8 cellular contexts compared by ENCODE assay signal in the genomic region with DNA sequence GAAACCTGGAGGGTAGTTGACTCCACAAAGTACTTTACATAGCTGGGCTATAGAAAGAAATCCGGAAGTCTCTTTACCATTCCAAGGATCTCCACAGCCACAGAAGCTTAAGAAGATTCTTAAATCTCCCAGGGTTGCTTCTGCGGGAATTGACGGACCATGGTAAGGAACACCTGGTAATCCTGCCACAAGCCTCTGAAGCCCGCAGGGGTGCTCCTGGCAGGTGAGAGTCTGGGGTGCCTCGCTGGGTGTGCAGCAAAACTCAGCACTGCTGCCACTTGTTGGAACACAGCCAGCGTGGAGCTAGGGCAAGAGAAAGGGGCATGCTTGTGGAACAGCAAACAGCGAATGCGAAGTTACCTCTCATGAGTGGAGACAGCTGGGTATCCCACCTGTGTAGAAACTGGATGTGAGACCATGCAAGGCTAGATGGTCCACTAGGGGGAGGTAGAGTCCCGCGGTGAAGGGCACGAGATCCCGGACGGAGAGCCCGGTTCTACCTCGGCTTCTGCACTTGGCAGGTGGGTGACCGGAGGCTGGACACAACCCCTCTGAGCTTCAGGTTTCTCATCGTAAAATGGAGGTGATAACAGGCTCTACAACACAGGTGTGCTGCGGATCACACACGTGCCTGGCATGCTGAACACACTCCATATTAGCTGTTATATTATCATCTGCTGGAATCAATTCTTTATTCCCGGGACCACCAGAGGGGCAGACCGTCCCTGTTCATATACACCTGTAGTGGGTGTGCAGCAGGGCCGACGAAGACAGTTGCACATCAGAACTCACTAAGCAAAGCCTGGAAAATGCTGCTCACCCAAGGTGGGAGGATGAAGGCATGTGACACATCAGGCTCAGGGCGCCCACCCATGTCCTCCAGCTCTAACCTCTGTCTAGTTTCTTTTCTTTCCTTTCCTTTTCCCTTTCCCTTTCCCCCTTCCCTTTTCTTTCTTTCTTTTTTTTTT. TPM values are rescaled to one million over a fixed set of nuclear protein-coding genes. Genes with fewer than 3 reads are reported as not detected.
DNase-seq lines count a peak whose midpoint lies in the region; ATAC-seq and TF ChIP-seq lines count a peak whose summit lies in the region.

No MANE protein-coding gene starts in this region.

- H3K27me3 ChIP-seq in prostate gland (replicated peaks; ENCODE audit: insufficient read depth), result no peaks in the 10 kb centered on the region
- H3K27me3 ChIP-seq in uterus, result no peaks in the 10 kb centered on the region

- peaks cover 9% of the 10 kb centered on the region for H3K9me3 Mint-ChIP-seq in activated naive CD4-positive, alpha-beta T cell treated with anti-CD3 and anti-CD28 coated beads, Interleukin-2, amount 10 ng/mL, durations not matched to agents 7 days and 5 days

- ATAC-seq in GM21825 (IDR thresholded peaks at IDR 0.05; ENCODE audit: unreplicated experiment) (peak; percentile 79), Right ventricle myocardium inferior (peak; percentile 78)

- no peak overlapping the region for H3K4me3 Mint-ChIP-seq in activated naive CD4-positive, alpha-beta T cell treated with anti-CD3 and anti-CD28 coated beads, Interleukin-2, amount 10 ng/mL, durations not matched to agents 7 days and 5 days

- H3K4me1 Mint-ChIP-seq in activated naive CD4-positive, alpha-beta T cell treated with anti-CD3 and anti-CD28 coated beads, Interleukin-2, amount 10 ng/mL, durations not matched to agents 7 days and 5 days, result peaks cover 42% of the 10 kb centered on the region

- no peak overlapping the region for H3K27ac ChIP-seq in prostate gland
- no peak overlapping the region for H3K27ac ChIP-seq in uterus

- intact Hi-C loops in Right ventricle myocardium inferior (cut with DNase I), result loop anchor here (1.0 to 2.0 kb wide), 2 partner anchors 89 to 262 kb away; no protein-coding TSS in a partner anchor
- intact Hi-C loops in prostate gland (cut with DNase I), result loop anchor here (2.0 kb wide), 2 partner anchors 88 to 260 kb away; no protein-coding TSS in a partner anchor
- intact Hi-C loops in uterus (cut with DNase I; ENCODE audit: low total_unique reads), result loop anchor here (5.0 kb wide), 2 partner anchors 86 to 256 kb away; no protein-coding TSS in a partner anchor

- TF ChIP-seq CTCF in prostate gland (IDR thresholded peaks at IDR 0.05) (peak; percentile 86 to 95 (median 90)), uterus (IDR thresholded peaks at IDR 0.05) (peak; percentile 80 to 88 (median 85))

- peaks cover 28% of the 10 kb centered on the region for H3K27me3 Mint-ChIP-seq in activated naive CD4-positive, alpha-beta T cell treated with anti-CD3 and anti-CD28 coated beads, Interleukin-2, amount 10 ng/mL, durations not matched to agents 7 days and 5 days

- CTCF ChIA-PET in activated naive CD4-positive, alpha-beta T cell treated with anti-CD3 and anti-CD28 coated beads, Interleukin-2, amount 10 ng/mL, durations not matched to agents 7 days and 5 days (lab: Charles Lee), result interaction anchor here (0.6 to 11.4 kb wide), 42 partner anchors 9 to 334 kb away, joined by 3 to 282 read pairs (median 4); a partner anchor contains a TSS

- in situ Hi-C loops in SK-MEL-5 (cut with HindIII; ENCODE audit: low pct_unique_long_range_greater_than_20kb, low sequenced_read_pairs), result no loop called here

- H3K4me3 ChIP-seq in prostate gland (no peak overlapping the region), uterus (no peak overlapping the region)

- DNase-seq in Daoy (ENCODE audit: low read depth), result peak; percentile 62
- peak; percentile 70 for DNase-seq in LoVo (ENCODE audit: low spot score)
- peak; percentile 74 for DNase-seq in SK-MEL-5 (ENCODE audit: low read depth, low spot score)
- peak; percentile 85 for DNase-seq in activated naive CD4-positive, alpha-beta T cell treated with anti-CD3 and anti-CD28 coated beads, Interleukin-2, amount 10 ng/mL, durations not matched to agents 7 days and 5 days
- DNase-seq in Right ventricle myocardium inferior (ENCODE audit: missing footprints), result peak; percentile 77
- peak; percentile 69 for DNase-seq in prostate gland (ENCODE audit: low spot score)
- DNase-seq in uterus, result peak; percentile 69 to 71

- peaks cover 6% of the 10 kb centered on the region for H3K36me3 Mint-ChIP-seq in activated naive CD4-positive, alpha-beta T cell treated with anti-CD3 and anti-CD28 coated beads, Interleukin-2, amount 10 ng/mL, durations not matched to agents 7 days and 5 days

- no peaks in the 10 kb centered on the region for H3K9me3 ChIP-seq in prostate gland
- no peaks in the 10 kb centered on the region for H3K9me3 ChIP-seq in uterus

- TF ChIP-seq POLR2A in prostate gland (IDR thresholded peaks at IDR 0.05) (no peak), uterus (IDR thresholded peaks at IDR 0.05) (no peak)

- H3K4me1 ChIP-seq in prostate gland (replicated peaks) (no peaks in the 10 kb centered on the region), uterus (no peaks in the 10 kb centered on the region)

- WGBS in prostate gland, result 19% methylated on average over 24 of the region's 24 CpGs

- H3K36me3 ChIP-seq in prostate gland, result no peaks in the 10 kb centered on the region
- H3K36me3 ChIP-seq in uterus, result no peaks in the 10 kb centered on the region

- peak overlapping the region; percentile 77 for H3K27ac Mint-ChIP-seq in activated naive CD4-positive, alpha-beta T cell treated with anti-CD3 and anti-CD28 coated beads, Interleukin-2, amount 10 ng/mL, durations not matched to agents 7 days and 5 days

RNA-seq across cellular contexts. Expression of a gene that starts 24.1 kb away (rescaled TPM):
- total RNA-seq in Daoy (2014; rRNA removed; shearing (Covaris generic)), result 20.9 and 24.2 TPM in 2 replicates
- 59.5 and 70.2 TPM in 2 replicates for total RNA-seq in SK-MEL-5 (2014; rRNA removed; shearing (Covaris generic))
- polyA plus RNA-seq in SK-MEL-5 (2015; cell fraction: cytosol; rRNA removed), result 116 and 126 TPM in 2 replicates
- polyA plus RNA-seq in SK-MEL-5 (2015; cell fraction: nucleus; rRNA removed), result 23.4 and 33.3 TPM in 2 replicates
- total RNA-seq in Right ventricle myocardium inferior (39.1 TPM), prostate gland (10 to 100 TPM; 60.7 to 86.9 TPM), uterus (10 to 100 TPM; 54.4 to 65.9 (median 59.5) TPM)
